In the genomic region with DNA sequence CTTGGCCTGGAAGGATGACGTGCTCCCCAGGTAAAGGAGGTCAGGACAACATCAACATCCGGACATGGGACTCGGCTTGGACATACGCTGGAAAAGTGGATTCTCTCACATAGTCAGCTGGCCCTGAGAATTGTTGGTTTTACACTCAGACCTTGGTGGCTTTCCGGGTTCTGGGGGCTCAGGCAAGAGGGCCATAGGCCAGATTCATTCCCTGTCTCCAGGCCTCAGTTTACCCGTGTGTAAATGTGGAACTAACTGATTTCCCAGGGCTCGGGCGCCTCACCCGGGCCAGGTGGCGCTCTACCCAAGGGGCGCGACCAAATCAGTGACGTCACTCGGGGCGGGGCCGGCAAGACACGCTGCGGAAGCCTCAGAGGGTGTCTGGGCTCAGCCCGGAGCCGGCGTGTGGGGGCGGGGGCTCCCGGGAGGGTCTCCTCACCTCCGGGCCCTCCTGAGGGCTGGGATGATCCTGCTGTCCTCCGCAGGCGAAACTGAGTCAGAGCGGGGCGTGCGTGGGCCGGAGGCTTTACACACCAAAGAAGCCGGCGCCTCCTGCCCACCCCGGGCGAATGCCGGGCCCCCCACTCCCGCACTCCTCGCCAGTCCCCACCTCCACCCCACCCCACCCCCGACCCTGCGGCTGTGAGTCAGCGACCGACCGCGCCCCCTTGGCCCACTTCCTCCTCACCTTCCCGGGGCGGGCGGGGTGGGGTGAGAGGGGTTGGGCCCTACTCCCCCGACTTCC, we compare ENCODE assay signal across 1 cellular context.
TF ChIP-seq lines count a peak whose summit lies in the region.

No MANE protein-coding gene starts in this region.

TF ChIP-seq in PFSK-1, 5 proteins besides CTCF, POLR2A, EP300 and RAD21:
- peak; percentile 50; the same call in 1 of the 2 replicates for TF ChIP-seq SIN3A (IDR thresholded peaks at IDR 0.05; ENCODE audit: borderline replicate concordance, insufficient read depth, low read length)
- TF ChIP-seq, protein P1, sequence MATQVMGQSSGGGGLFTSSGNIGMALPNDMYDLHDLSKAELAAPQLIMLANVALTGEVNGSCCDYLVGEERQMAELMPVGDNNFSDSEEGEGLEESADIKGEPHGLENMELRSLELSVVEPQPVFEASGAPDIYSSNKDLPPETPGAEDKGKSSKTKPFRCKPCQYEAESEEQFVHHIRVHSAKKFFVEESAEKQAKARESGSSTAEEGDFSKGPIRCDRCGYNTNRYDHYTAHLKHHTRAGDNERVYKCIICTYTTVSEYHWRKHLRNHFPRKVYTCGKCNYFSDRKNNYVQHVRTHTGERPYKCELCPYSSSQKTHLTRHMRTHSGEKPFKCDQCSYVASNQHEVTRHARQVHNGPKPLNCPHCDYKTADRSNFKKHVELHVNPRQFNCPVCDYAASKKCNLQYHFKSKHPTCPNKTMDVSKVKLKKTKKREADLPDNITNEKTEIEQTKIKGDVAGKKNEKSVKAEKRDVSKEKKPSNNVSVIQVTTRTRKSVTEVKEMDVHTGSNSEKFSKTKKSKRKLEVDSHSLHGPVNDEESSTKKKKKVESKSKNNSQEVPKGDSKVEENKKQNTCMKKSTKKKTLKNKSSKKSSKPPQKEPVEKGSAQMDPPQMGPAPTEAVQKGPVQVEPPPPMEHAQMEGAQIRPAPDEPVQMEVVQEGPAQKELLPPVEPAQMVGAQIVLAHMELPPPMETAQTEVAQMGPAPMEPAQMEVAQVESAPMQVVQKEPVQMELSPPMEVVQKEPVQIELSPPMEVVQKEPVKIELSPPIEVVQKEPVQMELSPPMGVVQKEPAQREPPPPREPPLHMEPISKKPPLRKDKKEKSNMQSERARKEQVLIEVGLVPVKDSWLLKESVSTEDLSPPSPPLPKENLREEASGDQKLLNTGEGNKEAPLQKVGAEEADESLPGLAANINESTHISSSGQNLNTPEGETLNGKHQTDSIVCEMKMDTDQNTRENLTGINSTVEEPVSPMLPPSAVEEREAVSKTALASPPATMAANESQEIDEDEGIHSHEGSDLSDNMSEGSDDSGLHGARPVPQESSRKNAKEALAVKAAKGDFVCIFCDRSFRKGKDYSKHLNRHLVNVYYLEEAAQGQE (IDR thresholded peaks at IDR 0.05; ENCODE audit: insufficient read depth in 1 of 2, low read depth in 2 of 2, low read length in 2 of 2), result 0 out of 4 replicates have a peak, but pooled peaks of 1 of the 2 experiments have one; percentile 24
- TF ChIP-seq POLR2AphosphoS5 (IDR thresholded peaks at IDR 0.05; ENCODE audit: low read depth, low read length), result peak; percentile 80
- TF ChIP-seq FOXP2 (optimal IDR thresholded peaks at IDR 0.05; ENCODE audit: borderline replicate concordance, extremely low read depth, extremely low read length, insufficient read depth), result peak; percentile 65
- TF ChIP-seq TAF1 (IDR thresholded peaks at IDR 0.05; ENCODE audit: borderline replicate concordance, insufficient read depth, low read length), result no peak
